Comparison of ENCODE assay signal across 21 cellular contexts in genomic region chr10:132884041-132884440, GRCh38. TPM values are rescaled to one million over a fixed set of nuclear protein-coding genes. Genes with fewer than 3 reads are reported as not detected.
DNase-seq lines count a peak whose midpoint lies in the region; ATAC-seq, FAIRE-seq and TF ChIP-seq lines count a peak whose summit lies in the region.
"Had no signal": no experiment of that assay in that cellular context is flagged by ENCODE, and none has a peak within 500 bp of the region (broad histone marks: within the 10 kb centered on the region; RNA-seq: fewer than 3 reads in every experiment).

No MANE protein-coding gene starts in this region.

- peak; percentile 13 for DNase-seq in Right ventricle myocardium inferior (ENCODE audit: missing footprints)
- no peak for DNase-seq in right cardiac atrium
- no peak for DNase-seq in K562 (ENCODE audit: extremely low read depth in 1 of 4, low spot score in 3 of 4)
- DNase-seq in osteoblast (ENCODE audit: insufficient read length, low spot score, missing footprints): peak; percentile 31
- DNase-seq in type B pancreatic cell (ENCODE audit: extremely low spot score, unreplicated experiment): peak; percentile 64
- DNase-seq in NCI-H2227 treated with DMSO at 0.1 percent for 48 hours (lab: John Stamatoyannopoulos, UW): no peak
- DNase-seq in T-helper 2 cell treated with Interferon-gamma antibody and Interleukin-4, amounts not matched to agents 5 μg/mL and 100 μg/mL, for 36 hours (ENCODE audit: low spot score): no peak
- DNase-seq: CD8-positive, alpha-beta memory T cell; DMS79; H9; NCI-H187; NCI-H69; NK-92 treated with Interleukin-12 subunit alpha and Interleukin-12 subunit beta, amount 100 ng/mL, for 24 hours; RPMI8226 had no signal

- H4K20me1 ChIP-seq in K562 (replicated peaks; ENCODE audit: control insufficient read depth, insufficient read depth, low read length) (peaks cover 7% of the 10 kb centered on the region; the same call in 1 of the 2 replicates), osteoblast (ENCODE audit: insufficient read depth, low read length) (no peaks in the 10 kb centered on the region)

- TF ChIP-seq CTCF in K562 (IDR thresholded peaks at IDR 0.05 in 2 of 3, conservative IDR thresholded peaks at IDR 0.05 in 1 of 3; ENCODE audit: insufficient read depth in 2 of 3, low read depth in 1 of 3, low read length in 3 of 3): no peak
- no peak for TF ChIP-seq CTCF in osteoblast (IDR thresholded peaks at IDR 0.05; ENCODE audit: extremely low read depth, low read depth, low read length)
- TF ChIP-seq CTCF in type B pancreatic cell (conservative IDR thresholded peaks at IDR 0.05): no peak

- H3K79me2 ChIP-seq in K562 (ENCODE audit: control insufficient read depth, insufficient read depth, low read length): no peaks in the 10 kb centered on the region
- H3K79me2 ChIP-seq in osteoblast (ENCODE audit: insufficient read depth, low read length): no peaks in the 10 kb centered on the region

- H3K27me3 ChIP-seq in right cardiac atrium (ENCODE audit: control insufficient read depth, insufficient read depth) (no peaks in the 10 kb centered on the region), K562 (ENCODE audit: control insufficient read depth in 2 of 2, insufficient read depth in 2 of 2, low read length in 2 of 2) (peaks cover 0 to 54% of the 10 kb centered on the region in 2 experiments; a peak in 2 of 5 replicates), osteoblast (ENCODE audit: insufficient read depth, low read length) (peaks cover 16% of the 10 kb centered on the region)

- CTCF ChIA-PET in K562 (lab: Yijun Ruan, JAX; ENCODE audit: low intra/inter-chr PET ratio): interaction anchor here (0.7 kb wide), 1 partner anchor 49 kb away, joined by 3 read pairs; no protein-coding TSS in a partner anchor

- no peak overlapping the region for H3K4me3 Mint-ChIP-seq in type B pancreatic cell
- H3K4me3 Mint-ChIP-seq in T-helper 2 cell treated with Interferon-gamma antibody and Interleukin-4, amounts not matched to agents 5 μg/mL and 100 μg/mL, for 36 hours: no peak overlapping the region
- H3K4me3 Mint-ChIP-seq: CD8-positive, alpha-beta memory T cell; H9 had no signal

- no peaks in the 10 kb centered on the region for H3K9me1 ChIP-seq in K562 (ENCODE audit: control insufficient read depth, insufficient read depth, low read length)

- H3K4me3 ChIP-seq in right cardiac atrium (ENCODE audit: low read length): no peak overlapping the region
- H3K4me3 ChIP-seq in K562: no peak overlapping the region
- H3K4me3 ChIP-seq in osteoblast (ENCODE audit: insufficient read depth, low read length): no peak overlapping the region
- H3K4me3 ChIP-seq: BLaER1 treated with 17β-estradiol and CSF1 and Interleukin-3, amounts not matched to agents 10 nM and 100 nM had no signal

- H3K9me3 ChIP-seq in right cardiac atrium (ENCODE audit: control insufficient read depth, low read length): no peaks in the 10 kb centered on the region
- H3K9me3 ChIP-seq in K562 (replicated peaks; ENCODE audit: control insufficient read depth, insufficient read depth, low read depth, low read length): no peaks in the 10 kb centered on the region
- no peaks in the 10 kb centered on the region for H3K9me3 ChIP-seq in osteoblast (ENCODE audit: low read depth, low read length)
- H3K9me3 ChIP-seq: BLaER1 treated with 17β-estradiol and CSF1 and Interleukin-3, amounts not matched to agents 10 nM and 100 nM had no signal

- no peaks in the 10 kb centered on the region for H3K36me3 Mint-ChIP-seq in type B pancreatic cell
- H3K36me3 Mint-ChIP-seq in T-helper 2 cell treated with Interferon-gamma antibody and Interleukin-4, amounts not matched to agents 5 μg/mL and 100 μg/mL, for 36 hours (ENCODE audit: low read depth): no peaks in the 10 kb centered on the region
- H3K36me3 Mint-ChIP-seq: CD8-positive, alpha-beta memory T cell had no signal

- no peaks in the 10 kb centered on the region for H3K9me3 Mint-ChIP-seq in type B pancreatic cell
- no peaks in the 10 kb centered on the region for H3K9me3 Mint-ChIP-seq in T-helper 2 cell treated with Interferon-gamma antibody and Interleukin-4, amounts not matched to agents 5 μg/mL and 100 μg/mL, for 36 hours
- H3K9me3 Mint-ChIP-seq: CD8-positive, alpha-beta memory T cell; H9 had no signal

- TF ChIP-seq RAD21 in K562 (CRISPR knock-in tag; conservative IDR thresholded peaks at IDR 0.05 in 1 of 2, IDR thresholded peaks at IDR 0.05 in 1 of 2): no peak

- ATAC-seq in Right ventricle myocardium inferior (no peak), right cardiac atrium (no peak), K562 (no peak), HG03139 (IDR thresholded peaks at IDR 0.05; ENCODE audit: unreplicated experiment) (no peak)

- POLR2A ChIA-PET in K562 (lab: Yijun Ruan, JAX): no interaction called here

- in situ Hi-C loops in K562 (cut with MboI): no loop called here

- H3K4me2 ChIP-seq in K562 (ENCODE audit: insufficient read depth, low read length): no peak overlapping the region
- H3K4me2 ChIP-seq in osteoblast (ENCODE audit: insufficient read depth, low read length): no peak overlapping the region
- H3K4me2 ChIP-seq: BLaER1 treated with 17β-estradiol and CSF1 and Interleukin-3, amounts not matched to agents 10 nM and 100 nM had no signal

- H3K4me1 Mint-ChIP-seq in type B pancreatic cell (ENCODE audit: unreplicated experiment): peaks cover 6% of the 10 kb centered on the region
- H3K4me1 Mint-ChIP-seq in T-helper 2 cell treated with Interferon-gamma antibody and Interleukin-4, amounts not matched to agents 5 μg/mL and 100 μg/mL, for 36 hours (ENCODE audit: low read depth): no peaks in the 10 kb centered on the region

- H3K36me3 ChIP-seq in K562 (ENCODE audit: control insufficient read depth, insufficient read depth, low read length): no peaks in the 10 kb centered on the region
- no peaks in the 10 kb centered on the region for H3K36me3 ChIP-seq in osteoblast (ENCODE audit: insufficient read depth, low read length)
- H3K36me3 ChIP-seq: BLaER1 treated with 17β-estradiol and CSF1 and Interleukin-3, amounts not matched to agents 10 nM and 100 nM had no signal

- FAIRE-seq in K562 (lab: Jason Lieb, UNC): no peak
- FAIRE-seq: A204.1, D721Med, HTR-8/SVneo had no signal

- no peak for TF ChIP-seq EP300 in K562 (IDR thresholded peaks at IDR 0.05; ENCODE audit: low read length)

- 82% methylated on average over 18 of the region's 18 CpGs for WGBS in right cardiac atrium
- WGBS in K562 (ENCODE audit: insufficient coverage, low coverage, missing lambda C conversion rate): 3% methylated on average over 12 of the region's 18 CpGs

- no TSS peak for BruUV-seq in K562 (replicated peaks; lab: Mats Ljungman, UMichigan)

- peaks cover 27% of the 10 kb centered on the region for H3K27me3 Mint-ChIP-seq in type B pancreatic cell
- no peaks in the 10 kb centered on the region for H3K27me3 Mint-ChIP-seq in T-helper 2 cell treated with Interferon-gamma antibody and Interleukin-4, amounts not matched to agents 5 μg/mL and 100 μg/mL, for 36 hours (ENCODE audit: low read depth)

- no peak for TF ChIP-seq POLR2A in K562 (conservative IDR thresholded peaks at IDR 0.05)

- no peak overlapping the region for H3K9ac ChIP-seq in K562 (ENCODE audit: insufficient read depth in 1 of 2, low read depth in 2 of 2, low read length in 2 of 2)
- H3K9ac ChIP-seq: BLaER1 treated with 17β-estradiol and CSF1 and Interleukin-3, amounts not matched to agents 10 nM and 100 nM had no signal

- no peak overlapping the region for H3K27ac Mint-ChIP-seq in type B pancreatic cell
- no peak overlapping the region for H3K27ac Mint-ChIP-seq in T-helper 2 cell treated with Interferon-gamma antibody and Interleukin-4, amounts not matched to agents 5 μg/mL and 100 μg/mL, for 36 hours
- H3K27ac Mint-ChIP-seq: CD8-positive, alpha-beta memory T cell; H9 had no signal

- H3K4me1 ChIP-seq in right cardiac atrium (ENCODE audit: control insufficient read depth, insufficient read depth, low read length) (no peaks in the 10 kb centered on the region), K562 (replicated peaks in 1 of 2; ENCODE audit: control insufficient read depth in 2 of 2, insufficient read depth in 2 of 2, low read length in 2 of 2) (no peaks in the 10 kb centered on the region), osteoblast (ENCODE audit: insufficient read depth, low read length) (no peaks in the 10 kb centered on the region)

- H2AFZ ChIP-seq in K562 (ENCODE audit: low read depth, low read length): no peak overlapping the region
- H2AFZ ChIP-seq in osteoblast (ENCODE audit: low read length): no peak overlapping the region

- no peak overlapping the region for H3K27ac ChIP-seq in right cardiac atrium (ENCODE audit: low read length)
- no peak overlapping the region for H3K27ac ChIP-seq in K562 (ENCODE audit: extremely low read depth, low read depth, low read length)
- no peak overlapping the region for H3K27ac ChIP-seq in osteoblast (ENCODE audit: low read depth, low read length)
- H3K27ac ChIP-seq: BLaER1 treated with 17β-estradiol and CSF1 and Interleukin-3, amounts not matched to agents 10 nM and 100 nM; HL-60 had no signal

- intact Hi-C loops in Right ventricle myocardium inferior (cut with DNase I) (no loop called here), right cardiac atrium (cut with DNase I) (no loop called here), K562 (cut with micrococcal nuclease) (no loop called here)

TF ChIP-seq in K562, 482 proteins besides CTCF, POLR2A, EP300 and RAD21:
- no peak for TF ChIP-seq NFRKB (IDR thresholded peaks at IDR 0.05; ENCODE audit: low read depth)
- TF ChIP-seq ZNF263 (CRISPR knock-in tag; IDR thresholded peaks at IDR 0.05; ENCODE audit: borderline replicate concordance): 0 out of 2 replicates have a peak, but pooled peaks have one; percentile 1
TF ChIP-seq in K562: peak in this region for 1.

RNA-seq across cellular contexts. Expression of gene CFAP46, which starts 58.3 kb away (rescaled TPM):
- 0.57 TPM for total RNA-seq in Right ventricle myocardium inferior
- 1 to 10 TPM; 1.5 to 1.8 (median 1.7) TPM for total RNA-seq in right cardiac atrium
- 1.00 TPM for polyA plus RNA-seq in right cardiac atrium
- total RNA-seq in K562 (2011; cell fraction: chromatin; rRNA removed; ENCODE audit: low replicate concordance): not detected in 2 replicates
- total RNA-seq in K562 (2011; cell fraction: nucleolus; rRNA removed): not detected in 2 replicates
- total RNA-seq in K562 (2011; cell fraction: nucleoplasm; rRNA removed): not detected in 2 replicates
- not detected in 2 replicates for total RNA-seq in K562 (2014; rRNA removed)
- total RNA-seq in K562 (2014; rRNA removed; fragmentation: Illumina TruSeq; extraction: Trizol): not detected in 2 replicates
- not detected in 2 replicates for total RNA-seq in K562 (2015; rRNA removed; fragmentation: Illumina TruSeq; extraction: Trizol)
- not detected in 2 replicates for total RNA-seq in K562 (2021)
- polyA plus RNA-seq in K562 (2011; rRNA removed): not detected in 2 replicates
- polyA plus RNA-seq in K562 (2011; cell fraction: cytosol; rRNA removed): not detected in 2 replicates
- not detected in 2 replicates for polyA plus RNA-seq in K562 (2011; cell fraction: nucleus; rRNA removed)
- not detected in 2 replicates for polyA plus RNA-seq in K562 (2012)
- polyA plus RNA-seq in K562 (2014; fragmentation: Illumina TruSeq; extraction: Trizol): not detected in 2 replicates
- not detected for polyA plus RNA-seq in K562 (2014; fragmentation: Nextera tagmentation; extraction: Ambion mirVana)
- polyA plus RNA-seq in K562 (2014; rRNA removed): not detected in 2 replicates
- not detected in 2 replicates for polyA minus RNA-seq in K562 (2011; rRNA and poly(A)+ RNA removed)
- not detected in 2 replicates for polyA minus RNA-seq in K562 (2011; cell fraction: cytosol; rRNA and poly(A)+ RNA removed)
- polyA minus RNA-seq in K562 (2011; cell fraction: nucleus; rRNA and poly(A)+ RNA removed): not detected in 2 replicates
- total RNA-seq in osteoblast: under 0.01 and 0.29 TPM in 2 replicates
- 2.9 and 10.9 TPM in 2 replicates for total RNA-seq in type B pancreatic cell (ENCODE audit: low replicate concordance)
- total RNA-seq: OCI-LY7 had no signal
- polyA plus RNA-seq: CD8-positive, alpha-beta memory T cell had no signal

Comparison
In these comparisons a context has a peak if more than half of its experiments do, and no peak if none do; other contexts are left out.
1. DNase-seq: peak in Right ventricle myocardium inferior (single experiment), osteoblast (single experiment) and type B pancreatic cell (single experiment); none in right cardiac atrium (0 of 3), K562 (0 of 4), NCI-H2227 treated with DMSO at 0.1 percent for 48 hours (single experiment) and T-helper 2 cell treated with Interferon-gamma antibody and Interleukin-4, amounts not matched to agents 5 μg/mL and 100 μg/mL, for 36 hours (single experiment).